16 cellular contexts compared by ENCODE assay signal in the genomic region with DNA sequence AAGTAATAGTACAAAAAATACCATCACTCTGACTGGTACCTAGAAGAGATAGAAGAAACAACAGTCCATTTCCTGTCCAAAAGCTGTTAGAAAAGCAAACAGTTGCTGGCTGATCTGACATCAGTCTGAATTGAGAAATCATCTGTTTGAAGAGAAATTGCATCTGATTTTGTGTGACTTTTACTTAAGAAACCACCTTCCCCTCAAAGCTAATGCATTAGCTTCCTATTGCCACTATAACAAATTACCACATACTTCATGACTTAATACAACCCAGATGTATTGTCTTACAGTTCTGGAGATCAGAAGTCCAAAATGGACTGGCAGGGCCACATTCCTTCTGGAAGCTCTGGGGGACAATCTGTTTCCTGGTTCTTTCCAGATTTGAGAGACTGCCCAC.
A peak's percentile ranks its signal among the peaks of the same experiment; 100 is the strongest.
DNase-seq lines count a peak whose midpoint lies in the region; TF ChIP-seq lines count a peak whose summit lies in the region.
"Had no signal": no experiment of that assay in that cellular context is flagged by ENCODE, and none has a peak within 500 bp of the region (broad histone marks: within the 10 kb centered on the region; RNA-seq: fewer than 3 reads in every experiment).

No MANE protein-coding gene starts in this region.

- H3F3A ChIP-seq in PC-9 (ENCODE audit: insufficient read depth, low read depth), result no peaks in the 10 kb centered on the region

- no peak overlapping the region for H3K4me2 ChIP-seq in PC-9

- H3K4me3 Mint-ChIP-seq in Calu3 (ENCODE audit: low read depth, unreplicated experiment), result no peak overlapping the region

- no peak overlapping the region for H2AFZ ChIP-seq in PC-9

- peaks cover 6% of the 10 kb centered on the region for H3K9me3 Mint-ChIP-seq in Calu3 (ENCODE audit: low read depth, unreplicated experiment)

- no peak for TF ChIP-seq CTCF in GM20000 (IDR thresholded peaks at IDR 0.05; ENCODE audit: extremely low read depth, missing control alignments)
- TF ChIP-seq CTCF in PC-9 (conservative IDR thresholded peaks at IDR 0.05), result no peak
- no peak for TF ChIP-seq CTCF in Calu3 (IDR thresholded peaks at IDR 0.05; ENCODE audit: unreplicated experiment)

- no peaks in the 10 kb centered on the region for H4K20me1 ChIP-seq in PC-9 (ENCODE audit: insufficient read depth)

- no peak overlapping the region for H3K4me3 ChIP-seq in PC-9
- H3K4me3 ChIP-seq: GM12878, K562 had no signal

- DNase-seq in AG20443 (ENCODE audit: low spot score) (peak; percentile 18), NCI-H226 (peak; percentile 41), fibroblast of gingiva (ENCODE audit: low read depth) (peak; percentile 72), iris pigment epithelial cell (ENCODE audit: low read depth) (peak; percentile 89), GM20000 (ENCODE audit: low spot score) (no peak), PC-9 (no peak), Calu3 (no peak), NCI-H82 treated with DMSO at 0.1 percent for 48 hours (lab: John Stamatoyannopoulos, UW; ENCODE audit: unreplicated experiment) (no peak)
- DNase-seq: ACHN, C1 segment of cervical spinal cord, DMS153, NCI-H2107, NCI-H69 had no signal

- H3K27me3 ChIP-seq in PC-9 (ENCODE audit: insufficient read depth, low read depth), result peaks cover 9% of the 10 kb centered on the region; the same call in 1 of the 2 replicates

- H3K36me3 Mint-ChIP-seq in Calu3 (ENCODE audit: insufficient read depth, unreplicated experiment), result no peaks in the 10 kb centered on the region

- intact Hi-C loops in PC-9 (cut with micrococcal nuclease; ENCODE audit: unreplicated experiment) (no loop called here), Calu3 (cut with micrococcal nuclease; ENCODE audit: unreplicated experiment) (no loop called here)

- H3K27ac ChIP-seq in PC-9, result no peak overlapping the region
- H3K27ac ChIP-seq: HL-60 had no signal

- POLR2A ChIA-PET in PC-9 (lab: Charles Lee; ENCODE audit: unreplicated experiment), result no interaction called here

- no peaks in the 10 kb centered on the region for H3K9me2 ChIP-seq in PC-9 (ENCODE audit: insufficient read depth)

- H3K4me1 ChIP-seq in PC-9 (replicated peaks; ENCODE audit: insufficient read depth), result no peaks in the 10 kb centered on the region

- H3K79me2 ChIP-seq in PC-9 (ENCODE audit: low read depth), result no peaks in the 10 kb centered on the region

- H3K27me3 Mint-ChIP-seq in Calu3 (ENCODE audit: unreplicated experiment), result no peaks in the 10 kb centered on the region

- no peaks in the 10 kb centered on the region for H3K9me3 ChIP-seq in PC-9 (ENCODE audit: insufficient read depth, low read depth)

- BruUV-seq in PC-9 (replicated peaks; lab: Mats Ljungman, UMichigan) (no TSS peak), Calu3 (replicated peaks; lab: Mats Ljungman, UMichigan) (no TSS peak)

- H3K36me3 ChIP-seq in PC-9 (ENCODE audit: low read depth), result no peaks in the 10 kb centered on the region

- CTCF ChIA-PET in PC-9 (lab: Charles Lee) (no interaction called here), Calu3 (lab: Charles Lee) (no interaction called here)

- H3K4me1 Mint-ChIP-seq in Calu3 (ENCODE audit: low read depth, unreplicated experiment), result no peaks in the 10 kb centered on the region

- no peak overlapping the region for H3K27ac Mint-ChIP-seq in Calu3 (ENCODE audit: unreplicated experiment)

Comparison
In these comparisons a context has a peak if more than half of its experiments do, and no peak if none do; other contexts are left out.
1. DNase-seq: peak in AG20443 (single experiment), NCI-H226 (single experiment), fibroblast of gingiva (single experiment) and iris pigment epithelial cell (single experiment); none in GM20000 (single experiment), PC-9 (0 of 2), Calu3 (single experiment) and NCI-H82 treated with DMSO at 0.1 percent for 48 hours (single experiment).